Comparison of ENCODE assay signal across 1 cellular context in the genomic region with DNA sequence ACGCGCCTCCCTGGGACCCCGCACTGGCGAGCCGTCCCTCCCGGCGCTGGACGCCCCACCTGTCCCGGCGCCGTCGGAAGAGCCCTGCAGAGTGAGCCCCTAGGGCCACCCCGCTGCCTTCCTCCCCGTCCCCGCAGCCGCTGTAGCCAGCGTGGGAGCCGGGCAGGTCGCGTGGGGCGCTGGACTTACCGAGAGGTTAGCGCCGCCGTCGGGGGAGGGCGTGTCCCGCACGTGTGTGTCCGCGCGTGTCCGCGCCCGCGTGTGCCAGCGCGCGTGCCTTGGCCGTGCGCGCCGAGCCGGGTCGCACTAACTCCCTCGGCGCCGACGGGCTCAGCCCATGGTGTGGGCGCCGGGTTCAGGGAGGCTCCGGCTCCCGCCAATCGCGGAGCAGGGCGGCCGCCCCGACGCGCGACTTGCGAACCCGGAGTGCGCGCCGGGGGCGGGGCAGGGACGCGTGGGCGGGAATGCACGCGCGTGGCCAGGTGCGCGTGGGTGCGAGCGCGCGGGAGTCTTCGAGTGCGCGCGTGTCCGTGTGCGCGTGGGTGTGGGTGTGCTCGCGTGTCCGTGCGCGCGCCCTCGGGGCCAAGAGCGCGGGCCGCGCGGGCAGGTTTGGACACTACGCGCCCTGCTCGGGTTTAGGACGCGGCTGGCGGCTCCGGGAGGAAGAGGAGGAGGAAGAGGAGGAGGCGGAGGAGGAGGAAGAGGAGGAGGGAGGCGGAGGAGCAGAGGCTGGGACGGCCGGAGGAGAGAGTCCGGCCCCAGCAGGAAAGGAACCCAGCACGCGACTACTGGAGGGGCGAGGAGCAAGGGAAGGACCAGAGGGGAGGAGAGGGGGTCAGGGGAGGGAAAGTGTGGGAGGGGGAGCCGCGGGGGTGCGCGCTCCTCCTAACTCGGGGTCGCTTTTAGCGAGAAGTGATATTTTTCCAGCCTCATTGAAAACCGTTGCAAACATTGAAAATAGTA.
TF ChIP-seq lines count a peak whose summit lies in the region.

No MANE protein-coding gene starts in this region.

TF ChIP-seq in WTC11, 78 proteins besides CTCF, POLR2A, EP300 and RAD21 (continued from another document and continues in another):
- TF ChIP-seq, protein P1, sequence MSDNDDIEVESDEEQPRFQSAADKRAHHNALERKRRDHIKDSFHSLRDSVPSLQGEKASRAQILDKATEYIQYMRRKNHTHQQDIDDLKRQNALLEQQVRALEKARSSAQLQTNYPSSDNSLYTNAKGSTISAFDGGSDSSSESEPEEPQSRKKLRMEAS (CRISPR knock-in tag; IDR thresholded peaks at IDR 0.05), result peak; percentile 57; the same call in 1 of the 2 replicates
- no peak for TF ChIP-seq ATF2 (CRISPR knock-in tag; IDR thresholded peaks at IDR 0.05; ENCODE audit: borderline replicate concordance, low read depth)
- TF ChIP-seq, protein P2, sequence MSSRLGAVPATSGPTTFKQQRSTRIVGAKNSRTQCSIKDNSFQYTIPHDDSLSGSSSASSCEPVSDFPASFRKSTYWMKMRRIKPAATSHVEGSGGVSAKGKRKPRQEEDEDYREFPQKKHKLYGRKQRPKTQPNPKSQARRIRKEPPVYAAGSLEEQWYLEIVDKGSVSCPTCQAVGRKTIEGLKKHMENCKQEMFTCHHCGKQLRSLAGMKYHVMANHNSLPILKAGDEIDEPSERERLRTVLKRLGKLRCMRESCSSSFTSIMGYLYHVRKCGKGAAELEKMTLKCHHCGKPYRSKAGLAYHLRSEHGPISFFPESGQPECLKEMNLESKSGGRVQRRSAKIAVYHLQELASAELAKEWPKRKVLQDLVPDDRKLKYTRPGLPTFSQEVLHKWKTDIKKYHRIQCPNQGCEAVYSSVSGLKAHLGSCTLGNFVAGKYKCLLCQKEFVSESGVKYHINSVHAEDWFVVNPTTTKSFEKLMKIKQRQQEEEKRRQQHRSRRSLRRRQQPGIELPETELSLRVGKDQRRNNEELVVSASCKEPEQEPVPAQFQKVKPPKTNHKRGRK (CRISPR knock-in tag; IDR thresholded peaks at IDR 0.05; ENCODE audit: borderline replicate concordance), result no peak
- no peak for TF ChIP-seq PRRX2 (CRISPR knock-in tag; IDR thresholded peaks at IDR 0.05)
- TF ChIP-seq SP1 (CRISPR knock-in tag; conservative IDR thresholded peaks at IDR 0.05), result no peak
- 0 out of 2 replicates have a peak, but pooled peaks have one; percentile 34 for TF ChIP-seq TP53 (CRISPR knock-in tag; IDR thresholded peaks at IDR 0.05)
- 0 out of 2 replicates have a peak, but pooled peaks have one; percentile 27 for TF ChIP-seq CBFB (CRISPR knock-in tag; IDR thresholded peaks at IDR 0.05; ENCODE audit: low read depth)
- TF ChIP-seq FOXK1 (CRISPR knock-in tag; IDR thresholded peaks at IDR 0.05), result no peak
- TF ChIP-seq, protein P3, sequence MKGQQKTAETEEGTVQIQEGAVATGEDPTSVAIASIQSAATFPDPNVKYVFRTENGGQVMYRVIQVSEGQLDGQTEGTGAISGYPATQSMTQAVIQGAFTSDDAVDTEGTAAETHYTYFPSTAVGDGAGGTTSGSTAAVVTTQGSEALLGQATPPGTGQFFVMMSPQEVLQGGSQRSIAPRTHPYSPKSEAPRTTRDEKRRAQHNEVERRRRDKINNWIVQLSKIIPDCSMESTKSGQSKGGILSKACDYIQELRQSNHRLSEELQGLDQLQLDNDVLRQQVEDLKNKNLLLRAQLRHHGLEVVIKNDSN (CRISPR knock-in tag; IDR thresholded peaks at IDR 0.05), result no peak
- no peak for TF ChIP-seq FOXP1 (CRISPR knock-in tag; IDR thresholded peaks at IDR 0.05; ENCODE audit: borderline replicate concordance)
- no peak for TF ChIP-seq CREB1 (CRISPR knock-in tag; IDR thresholded peaks at IDR 0.05)
- TF ChIP-seq, protein P4, sequence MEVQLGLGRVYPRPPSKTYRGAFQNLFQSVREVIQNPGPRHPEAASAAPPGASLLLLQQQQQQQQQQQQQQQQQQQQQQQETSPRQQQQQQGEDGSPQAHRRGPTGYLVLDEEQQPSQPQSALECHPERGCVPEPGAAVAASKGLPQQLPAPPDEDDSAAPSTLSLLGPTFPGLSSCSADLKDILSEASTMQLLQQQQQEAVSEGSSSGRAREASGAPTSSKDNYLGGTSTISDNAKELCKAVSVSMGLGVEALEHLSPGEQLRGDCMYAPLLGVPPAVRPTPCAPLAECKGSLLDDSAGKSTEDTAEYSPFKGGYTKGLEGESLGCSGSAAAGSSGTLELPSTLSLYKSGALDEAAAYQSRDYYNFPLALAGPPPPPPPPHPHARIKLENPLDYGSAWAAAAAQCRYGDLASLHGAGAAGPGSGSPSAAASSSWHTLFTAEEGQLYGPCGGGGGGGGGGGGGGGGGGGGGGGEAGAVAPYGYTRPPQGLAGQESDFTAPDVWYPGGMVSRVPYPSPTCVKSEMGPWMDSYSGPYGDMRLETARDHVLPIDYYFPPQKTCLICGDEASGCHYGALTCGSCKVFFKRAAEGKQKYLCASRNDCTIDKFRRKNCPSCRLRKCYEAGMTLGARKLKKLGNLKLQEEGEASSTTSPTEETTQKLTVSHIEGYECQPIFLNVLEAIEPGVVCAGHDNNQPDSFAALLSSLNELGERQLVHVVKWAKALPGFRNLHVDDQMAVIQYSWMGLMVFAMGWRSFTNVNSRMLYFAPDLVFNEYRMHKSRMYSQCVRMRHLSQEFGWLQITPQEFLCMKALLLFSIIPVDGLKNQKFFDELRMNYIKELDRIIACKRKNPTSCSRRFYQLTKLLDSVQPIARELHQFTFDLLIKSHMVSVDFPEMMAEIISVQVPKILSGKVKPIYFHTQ (CRISPR knock-in tag; IDR thresholded peaks at IDR 0.05), result no peak
- no peak for TF ChIP-seq STAT6 (CRISPR knock-in tag; conservative IDR thresholded peaks at IDR 0.05; ENCODE audit: low read depth)
- TF ChIP-seq IRF2 (CRISPR knock-in tag; IDR thresholded peaks at IDR 0.05; ENCODE audit: borderline replicate concordance, low read depth), result no peak
- TF ChIP-seq ELF4 (CRISPR knock-in tag; IDR thresholded peaks at IDR 0.05; ENCODE audit: low read depth), result peak; percentile 70; the same call in 1 of the 2 replicates
- no peak for TF ChIP-seq GRHL2 (CRISPR knock-in tag; IDR thresholded peaks at IDR 0.05; ENCODE audit: insufficient replicate concordance, severe bottlenecking)
- no peak for TF ChIP-seq ZMAT4 (CRISPR knock-in tag; IDR thresholded peaks at IDR 0.05)
- no peak for TF ChIP-seq ZNF671 (CRISPR knock-in tag; IDR thresholded peaks at IDR 0.05)
- no peak for TF ChIP-seq NFATC4 (CRISPR knock-in tag; IDR thresholded peaks at IDR 0.05)
- TF ChIP-seq, protein P5, sequence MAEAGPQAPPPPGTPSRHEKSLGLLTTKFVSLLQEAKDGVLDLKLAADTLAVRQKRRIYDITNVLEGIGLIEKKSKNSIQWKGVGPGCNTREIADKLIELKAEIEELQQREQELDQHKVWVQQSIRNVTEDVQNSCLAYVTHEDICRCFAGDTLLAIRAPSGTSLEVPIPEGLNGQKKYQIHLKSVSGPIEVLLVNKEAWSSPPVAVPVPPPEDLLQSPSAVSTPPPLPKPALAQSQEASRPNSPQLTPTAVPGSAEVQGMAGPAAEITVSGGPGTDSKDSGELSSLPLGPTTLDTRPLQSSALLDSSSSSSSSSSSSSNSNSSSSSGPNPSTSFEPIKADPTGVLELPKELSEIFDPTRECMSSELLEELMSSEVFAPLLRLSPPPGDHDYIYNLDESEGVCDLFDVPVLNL (CRISPR knock-in tag; IDR thresholded peaks at IDR 0.05; ENCODE audit: borderline replicate concordance, low read depth), result no peak
- TF ChIP-seq ZBTB21 (CRISPR knock-in tag; IDR thresholded peaks at IDR 0.05; ENCODE audit: borderline replicate concordance), result no peak
- 0 out of 2 replicates have a peak, but pooled peaks have one; percentile 52 for TF ChIP-seq EMX1 (CRISPR knock-in tag; IDR thresholded peaks at IDR 0.05)
- no peak for TF ChIP-seq SOX15 (CRISPR knock-in tag; IDR thresholded peaks at IDR 0.05)
- TF ChIP-seq ZNF416 (CRISPR knock-in tag; IDR thresholded peaks at IDR 0.05), result no peak
- TF ChIP-seq, protein P6, sequence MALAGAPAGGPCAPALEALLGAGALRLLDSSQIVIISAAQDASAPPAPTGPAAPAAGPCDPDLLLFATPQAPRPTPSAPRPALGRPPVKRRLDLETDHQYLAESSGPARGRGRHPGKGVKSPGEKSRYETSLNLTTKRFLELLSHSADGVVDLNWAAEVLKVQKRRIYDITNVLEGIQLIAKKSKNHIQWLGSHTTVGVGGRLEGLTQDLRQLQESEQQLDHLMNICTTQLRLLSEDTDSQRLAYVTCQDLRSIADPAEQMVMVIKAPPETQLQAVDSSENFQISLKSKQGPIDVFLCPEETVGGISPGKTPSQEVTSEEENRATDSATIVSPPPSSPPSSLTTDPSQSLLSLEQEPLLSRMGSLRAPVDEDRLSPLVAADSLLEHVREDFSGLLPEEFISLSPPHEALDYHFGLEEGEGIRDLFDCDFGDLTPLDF (CRISPR knock-in tag; IDR thresholded peaks at IDR 0.05), result no peak
- no peak for TF ChIP-seq TEAD4 (CRISPR knock-in tag; IDR thresholded peaks at IDR 0.05)
- TF ChIP-seq OVOL2 (CRISPR knock-in tag; IDR thresholded peaks at IDR 0.05; ENCODE audit: borderline replicate concordance), result no peak
- TF ChIP-seq, protein P7, sequence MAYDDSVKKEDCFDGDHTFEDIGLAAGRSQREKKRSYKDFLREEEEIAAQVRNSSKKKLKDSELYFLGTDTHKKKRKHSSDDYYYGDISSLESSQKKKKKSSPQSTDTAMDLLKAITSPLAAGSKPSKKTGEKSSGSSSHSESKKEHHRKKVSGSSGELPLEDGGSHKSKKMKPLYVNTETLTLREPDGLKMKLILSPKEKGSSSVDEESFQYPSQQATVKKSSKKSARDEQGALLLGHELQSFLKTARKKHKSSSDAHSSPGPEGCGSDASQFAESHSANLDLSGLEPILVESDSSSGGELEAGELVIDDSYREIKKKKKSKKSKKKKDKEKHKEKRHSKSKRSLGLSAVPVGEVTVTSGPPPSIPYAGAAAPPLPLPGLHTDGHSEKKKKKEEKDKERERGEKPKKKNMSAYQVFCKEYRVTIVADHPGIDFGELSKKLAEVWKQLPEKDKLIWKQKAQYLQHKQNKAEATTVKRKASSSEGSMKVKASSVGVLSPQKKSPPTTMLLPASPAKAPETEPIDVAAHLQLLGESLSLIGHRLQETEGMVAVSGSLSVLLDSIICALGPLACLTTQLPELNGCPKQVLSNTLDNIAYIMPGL (CRISPR knock-in tag; IDR thresholded peaks at IDR 0.05), result 0 out of 2 replicates have a peak, but pooled peaks have one; percentile 12
- TF ChIP-seq MLX (CRISPR knock-in tag; IDR thresholded peaks at IDR 0.05), result no peak
- TF ChIP-seq CREM (CRISPR knock-in tag; IDR thresholded peaks at IDR 0.05), result no peak
- TF ChIP-seq, protein P8, sequence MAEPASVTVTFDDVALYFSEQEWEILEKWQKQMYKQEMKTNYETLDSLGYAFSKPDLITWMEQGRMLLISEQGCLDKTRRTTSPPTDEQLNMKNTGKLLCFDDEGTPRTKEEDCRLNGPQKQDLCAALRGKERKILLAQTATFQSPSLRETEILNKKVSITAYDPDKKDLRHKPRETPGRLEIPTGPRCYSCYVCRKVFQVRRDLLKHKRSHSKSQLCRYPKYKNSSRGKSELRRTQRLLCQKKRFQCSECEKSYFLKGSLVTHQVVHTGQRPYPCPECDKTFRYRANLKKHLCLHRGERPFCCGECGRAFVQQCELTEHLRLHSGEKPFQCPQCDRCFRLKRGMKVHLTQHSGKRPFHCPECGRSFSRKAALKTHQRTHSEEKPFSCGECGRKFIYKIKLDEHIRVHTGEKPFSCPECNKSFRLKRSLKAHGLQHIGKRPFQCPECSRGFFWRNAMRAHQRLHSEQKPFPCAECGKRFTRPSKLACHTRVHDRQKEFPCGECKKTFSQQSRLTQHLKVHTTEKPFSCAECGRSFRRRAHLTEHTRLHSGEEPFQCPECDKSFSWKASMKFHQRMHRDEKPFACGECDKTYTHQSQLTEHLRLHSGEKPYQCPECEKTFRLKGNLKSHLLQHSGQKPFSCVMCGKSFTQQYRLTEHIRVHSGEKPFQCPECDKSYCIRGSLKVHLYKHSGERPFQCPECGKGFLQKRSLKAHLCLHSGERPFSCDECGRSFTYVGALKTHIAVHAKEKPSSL (CRISPR knock-in tag; conservative IDR thresholded peaks at IDR 0.05), result no peak
- TF ChIP-seq, protein P9, sequence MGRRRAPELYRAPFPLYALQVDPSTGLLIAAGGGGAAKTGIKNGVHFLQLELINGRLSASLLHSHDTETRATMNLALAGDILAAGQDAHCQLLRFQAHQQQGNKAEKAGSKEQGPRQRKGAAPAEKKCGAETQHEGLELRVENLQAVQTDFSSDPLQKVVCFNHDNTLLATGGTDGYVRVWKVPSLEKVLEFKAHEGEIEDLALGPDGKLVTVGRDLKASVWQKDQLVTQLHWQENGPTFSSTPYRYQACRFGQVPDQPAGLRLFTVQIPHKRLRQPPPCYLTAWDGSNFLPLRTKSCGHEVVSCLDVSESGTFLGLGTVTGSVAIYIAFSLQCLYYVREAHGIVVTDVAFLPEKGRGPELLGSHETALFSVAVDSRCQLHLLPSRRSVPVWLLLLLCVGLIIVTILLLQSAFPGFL (CRISPR knock-in tag; IDR thresholded peaks at IDR 0.05; ENCODE audit: borderline replicate concordance), result no peak
- TF ChIP-seq ESRRA (CRISPR knock-in tag; IDR thresholded peaks at IDR 0.05; ENCODE audit: borderline replicate concordance), result no peak; the same call in 1 of the 2 replicates
